Comparison of ENCODE assay signal across 15 cellular contexts in genomic region chr3:71135373-71136088, GRCh38.
DNase-seq lines count a peak whose midpoint lies in the region; ATAC-seq, FAIRE-seq and TF ChIP-seq lines count a peak whose summit lies in the region.
"Had no signal": no experiment of that assay in that cellular context is flagged by ENCODE, and none has a peak within 500 bp of the region (broad histone marks: within the 10 kb centered on the region; RNA-seq: fewer than 3 reads in every experiment).

No MANE protein-coding gene starts in this region.

- H3K27me3 ChIP-seq in CD8-positive, alpha-beta T cell (ENCODE audit: insufficient read depth, low read length) = no peaks in the 10 kb centered on the region
- no peaks in the 10 kb centered on the region for H3K27me3 ChIP-seq in hepatocyte
- no peaks in the 10 kb centered on the region for H3K27me3 ChIP-seq in pancreas
- no peaks in the 10 kb centered on the region for H3K27me3 ChIP-seq in PC-9 (ENCODE audit: insufficient read depth, low read depth)

- peak overlapping the region; percentile 50 for H3K4me2 ChIP-seq in hepatocyte
- H3K4me2 ChIP-seq in PC-9 = no peak overlapping the region

- H3K4me1 Mint-ChIP-seq in CD8-positive, alpha-beta T cell (ENCODE audit: low read depth) = peaks cover 86% of the 10 kb centered on the region

- H3K9me3 ChIP-seq in CD8-positive, alpha-beta T cell (ENCODE audit: low read length) = no peaks in the 10 kb centered on the region
- H3K9me3 ChIP-seq in hepatocyte (ENCODE audit: low read depth) (no peaks in the 10 kb centered on the region), pancreas (no peaks in the 10 kb centered on the region), PC-9 (ENCODE audit: insufficient read depth, low read depth) (no peaks in the 10 kb centered on the region)

- no peak for ATAC-seq in CD8-positive, alpha-beta T cell
- peak; percentile 58 to 77 (median 67) for ATAC-seq in pancreas
- ATAC-seq in GM18502 (IDR thresholded peaks at IDR 0.05; ENCODE audit: poor library complexity, unreplicated experiment) = no peak
- ATAC-seq: activated T-helper 17 cell treated with anti-CD3 and anti-CD28 coated beads, Interleukin-2, amount 50 U/mL, for 72 hours had no signal

- intact Hi-C loops in CD8-positive, alpha-beta T cell (cut with DNase I, micrococcal nuclease) = loop anchor here (5.0 kb wide), 2 partner anchors 42 to 67 kb away; no protein-coding TSS in a partner anchor
- intact Hi-C loops in pancreas (cut with DNase I) = no loop called here
- intact Hi-C loops in PC-9 (cut with micrococcal nuclease; ENCODE audit: unreplicated experiment) = loop anchor here (10.0 kb wide), 1 partner anchor 71 kb away; no protein-coding TSS in a partner anchor

- peak; percentile 17 for FAIRE-seq in pancreas (lab: Jason Lieb, UNC)

- H3K27ac Mint-ChIP-seq in CD8-positive, alpha-beta T cell = peak overlapping the region; percentile 84

- H4K20me1 ChIP-seq in hepatocyte (ENCODE audit: insufficient read depth, poor library complexity, severe bottlenecking) = no peaks in the 10 kb centered on the region
- H4K20me1 ChIP-seq in PC-9 (ENCODE audit: insufficient read depth) = no peaks in the 10 kb centered on the region

- H3K36me3 ChIP-seq in CD8-positive, alpha-beta T cell (ENCODE audit: insufficient read depth, low read length) = no peaks in the 10 kb centered on the region
- H3K36me3 ChIP-seq in hepatocyte (replicated peaks; ENCODE audit: insufficient read depth, low read depth) = no peaks in the 10 kb centered on the region
- H3K36me3 ChIP-seq in pancreas = no peaks in the 10 kb centered on the region
- no peaks in the 10 kb centered on the region for H3K36me3 ChIP-seq in PC-9 (ENCODE audit: low read depth)

- peaks cover 54% of the 10 kb centered on the region for H3K4me1 ChIP-seq in CD8-positive, alpha-beta T cell (ENCODE audit: insufficient read depth, low read length)
- peaks cover 51% of the 10 kb centered on the region for H3K4me1 ChIP-seq in hepatocyte (ENCODE audit: insufficient read depth)
- H3K4me1 ChIP-seq in pancreas = peaks cover 35 to 48% (median 37%) of the 10 kb centered on the region in 3 donors
- H3K4me1 ChIP-seq in PC-9 (replicated peaks; ENCODE audit: insufficient read depth) = no peaks in the 10 kb centered on the region

- WGBS in hepatocyte (ENCODE audit: low lambda C conversion rate, missing lambda C conversion rate) = 39% methylated on average over 8 of the region's 8 CpGs
- WGBS in pancreas, 2 donors = 24 to 27% methylated on average over 8 of the region's 8 CpGs

- no peaks in the 10 kb centered on the region for H3K9me3 Mint-ChIP-seq in CD8-positive, alpha-beta T cell
- H3K9me3 Mint-ChIP-seq: activated T-helper 17 cell treated with anti-CD3 and anti-CD28 coated beads, Interleukin-2, amount 50 U/mL, for 72 hours had no signal

- BruUV-seq in PC-9 (replicated peaks; lab: Mats Ljungman, UMichigan) = no TSS peak

- H2AFZ ChIP-seq in hepatocyte (no peak overlapping the region), PC-9 (no peak overlapping the region)

- H3K4me3 Mint-ChIP-seq in CD8-positive, alpha-beta T cell = no peak overlapping the region

- H3K27ac ChIP-seq in CD8-positive, alpha-beta T cell (ENCODE audit: low read depth, low read length) = no peak overlapping the region
- H3K27ac ChIP-seq in VCaP (peak overlapping the region; percentile 95), hepatocyte (peak overlapping the region; percentile 96), pancreas (peak overlapping the region; percentile 44 to 90 (median 70)), PC-9 (no peak overlapping the region)
- H3K27ac ChIP-seq: skin epidermis had no signal

- H3K36me3 Mint-ChIP-seq in CD8-positive, alpha-beta T cell = peaks cover 32% of the 10 kb centered on the region

- H3K4me3 ChIP-seq in CD8-positive, alpha-beta T cell (ENCODE audit: low read depth, low read length) = no peak overlapping the region
- H3K4me3 ChIP-seq in hepatocyte = no peak overlapping the region
- peak overlapping the region in 2 of 4 donors; percentile 9 to 20 for H3K4me3 ChIP-seq in pancreas
- no peak overlapping the region for H3K4me3 ChIP-seq in PC-9
- H3K4me3 ChIP-seq: lung, skin epidermis had no signal

- H3F3A ChIP-seq in PC-9 (ENCODE audit: insufficient read depth, low read depth) = no peaks in the 10 kb centered on the region

- DNase-seq in CD8-positive, alpha-beta T cell = no peak
- DNase-seq in hepatocyte (ENCODE audit: low spot score) (no peak), pancreas (peak in 3 of 6 donors; percentile 48 to 63 (median 53)), NCI-H748 treated with DMSO at 0.1 percent for 48 hours (lab: John Stamatoyannopoulos, UW) (no peak), PC-9 (no peak)
- DNase-seq in activated naive CD4-positive, alpha-beta T cell (lab: John Stamatoyannopoulos, UW) = no peak
- DNase-seq: activated CD4-positive, CD25-positive, alpha-beta regulatory T cell; C1 segment of cervical spinal cord; cortex of kidney; NCI-H1048 had no signal

- POLR2A ChIA-PET in CD8-positive, alpha-beta T cell (lab: Charles Lee) = no interaction called here
- POLR2A ChIA-PET in PC-9 (lab: Charles Lee; ENCODE audit: unreplicated experiment) = no interaction called here

- no peaks in the 10 kb centered on the region for H3K9me2 ChIP-seq in hepatocyte (replicated peaks; ENCODE audit: insufficient read depth)
- no peaks in the 10 kb centered on the region for H3K9me2 ChIP-seq in PC-9 (ENCODE audit: insufficient read depth)

- no peaks in the 10 kb centered on the region for H3K27me3 Mint-ChIP-seq in CD8-positive, alpha-beta T cell (ENCODE audit: low read depth)
- H3K27me3 Mint-ChIP-seq: activated T-helper 17 cell treated with anti-CD3 and anti-CD28 coated beads, Interleukin-2, amount 50 U/mL, for 72 hours had no signal

- peaks cover 44% of the 10 kb centered on the region for H3K79me2 ChIP-seq in hepatocyte
- H3K79me2 ChIP-seq in PC-9 (ENCODE audit: low read depth) = no peaks in the 10 kb centered on the region

- CTCF ChIA-PET in CD8-positive, alpha-beta T cell (lab: Charles Lee) = interaction anchor here (0.8 to 1.2 kb wide), 2 partner anchors 17 to 65 kb away, joined by 3 read pairs; no protein-coding TSS in a partner anchor
- CTCF ChIA-PET in PC-9 (lab: Charles Lee) = no interaction called here

- no peak for TF ChIP-seq CTCF in CD8-positive, alpha-beta T cell (IDR thresholded peaks at IDR 0.05)
- TF ChIP-seq CTCF in VCaP (conservative IDR thresholded peaks at IDR 0.05) (no peak), hepatocyte (IDR thresholded peaks at IDR 0.05; ENCODE audit: poor library complexity) (no peak), pancreas (IDR thresholded peaks at IDR 0.05) (no peak), PC-9 (conservative IDR thresholded peaks at IDR 0.05) (no peak)

Comparison
In these comparisons a context has a peak if more than half of its experiments do, and no peak if none do; other contexts are left out.
1. ATAC-seq: peak in pancreas (4 of 4); none in CD8-positive, alpha-beta T cell (single experiment) and GM18502 (single experiment).
2. H3K27ac ChIP-seq: peak in VCaP (single experiment), hepatocyte (single experiment) and pancreas (4 of 4); none in CD8-positive, alpha-beta T cell (single experiment) and PC-9 (single experiment).
3. intact Hi-C loops: an anchor here in CD8-positive, alpha-beta T cell (5.0 kb wide) and PC-9 (10.0 kb wide); none called in pancreas.